In the genomic region with DNA sequence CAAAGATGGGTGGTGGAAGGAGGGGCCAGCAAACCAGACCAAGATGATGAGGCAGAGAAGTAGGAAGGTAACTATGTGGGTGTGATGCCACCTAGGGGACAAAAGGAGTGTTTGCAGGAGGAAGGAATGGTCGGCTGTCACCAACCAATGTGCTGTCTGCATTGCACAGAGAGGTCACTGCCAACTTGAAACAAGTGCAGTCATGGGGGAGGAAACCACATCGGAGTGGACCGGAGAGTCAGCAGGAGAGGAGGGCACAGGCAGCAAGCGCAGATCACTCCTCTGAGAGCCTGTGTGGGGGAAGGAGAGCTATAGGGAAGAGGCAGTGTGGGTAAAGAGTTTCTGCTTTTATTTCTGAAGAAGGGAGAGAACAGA, we compare ENCODE assay signal across 8 cellular contexts. TPM values are rescaled to one million over a fixed set of nuclear protein-coding genes. Genes with fewer than 3 reads are reported as not detected.
DNase-seq lines count a peak whose midpoint lies in the region; ATAC-seq and TF ChIP-seq lines count a peak whose summit lies in the region.

No MANE protein-coding gene starts in this region.

- no peaks in the 10 kb centered on the region for H3K36me3 ChIP-seq in BJ (ENCODE audit: control insufficient read depth, insufficient read depth, low read length)

- intact Hi-C loops in activated CD4-positive, alpha-beta T cell treated with anti-CD3 and anti-CD28 coated beads for 36 hours (cut with DNase I, micrococcal nuclease): loop anchor here (1.0 kb wide), 5 partner anchors 38 to 522 kb away; partner anchors contain the start of gene FGFBP2 (in 2 of the 2)

- CTCF ChIA-PET in BJ (lab: Yijun Ruan, JAX): interaction anchor here (0.6 to 4.1 kb wide), 31 partner anchors 9 to 1471 kb away, joined by 3 to 34 read pairs (median 3); partner anchors contain the start of gene FGFBP2
- CTCF ChIA-PET in activated CD4-positive, alpha-beta T cell treated with anti-CD3 and anti-CD28 coated beads for 36 hours (lab: Charles Lee): interaction anchor here (0.6 to 3.5 kb wide), 32 partner anchors 9 to 1111 kb away, joined by 3 to 51 read pairs (median 4); partner anchors contain the start of genes FAM200B and FGFBP2

- H3K9me3 Mint-ChIP-seq in activated CD4-positive, alpha-beta T cell treated with anti-CD3 and anti-CD28 coated beads for 36 hours (ENCODE audit: low read depth): no peaks in the 10 kb centered on the region

- no peak overlapping the region for H3K27ac Mint-ChIP-seq in activated CD4-positive, alpha-beta T cell treated with anti-CD3 and anti-CD28 coated beads for 36 hours

- no peak overlapping the region for H3K4me3 ChIP-seq in BJ (ENCODE audit: low read depth, low read length)

- H3K27me3 ChIP-seq in BJ (ENCODE audit: control insufficient read depth, insufficient read depth, low read length): peaks cover 1% of the 10 kb centered on the region

- H3K36me3 Mint-ChIP-seq in activated CD4-positive, alpha-beta T cell treated with anti-CD3 and anti-CD28 coated beads for 36 hours (ENCODE audit: low read depth): no peaks in the 10 kb centered on the region

- H3K27me3 Mint-ChIP-seq in activated CD4-positive, alpha-beta T cell treated with anti-CD3 and anti-CD28 coated beads for 36 hours: no peaks in the 10 kb centered on the region

- peak; percentile 87 for TF ChIP-seq CTCF in BJ (IDR thresholded peaks at IDR 0.05; ENCODE audit: insufficient read depth, low read depth, low read length)

- no peaks in the 10 kb centered on the region for H3K4me1 Mint-ChIP-seq in activated CD4-positive, alpha-beta T cell treated with anti-CD3 and anti-CD28 coated beads for 36 hours

- ATAC-seq in GM18861 (IDR thresholded peaks at IDR 0.05; ENCODE audit: unreplicated experiment) (peak; percentile 93), HG03060 (IDR thresholded peaks at IDR 0.05; ENCODE audit: low read depth, unreplicated experiment) (peak; percentile 71)
- peak; percentile 94 for ATAC-seq in activated CD4-positive, alpha-beta T cell treated with anti-CD3 and anti-CD28 coated beads for 36 hours

- DNase-seq in BJ (ENCODE audit: low read depth) (no peak), NCI-H2196 (lab: John Stamatoyannopoulos, UW; ENCODE audit: unreplicated experiment) (peak; percentile 76), medulla oblongata (ENCODE audit: extremely low spot score) (peak; percentile 89)
- DNase-seq in activated CD4-positive, alpha-beta T cell treated with anti-CD3 and anti-CD28 coated beads for 36 hours: peak; percentile 67
- peak; percentile 2 for DNase-seq in effector CD8-positive, alpha-beta T cell (lab: John Stamatoyannopoulos, UW)
- peak; percentile 5 for DNase-seq in stimulated activated CD8-positive, alpha-beta memory T cell treated with anti-CD3 and anti-CD28 coated beads, Interleukin-4, amount 100 ng/mL, for 24 hours (ENCODE audit: low read depth)

- H3K4me3 Mint-ChIP-seq in activated CD4-positive, alpha-beta T cell treated with anti-CD3 and anti-CD28 coated beads for 36 hours: no peak overlapping the region

- POLR2A ChIA-PET in BJ (lab: Charles Lee): no interaction called here
- POLR2A ChIA-PET in activated CD4-positive, alpha-beta T cell treated with anti-CD3 and anti-CD28 coated beads for 36 hours (lab: Charles Lee): no interaction called here

RNA-seq across cellular contexts. Expression of gene FGFBP2, which starts 38.5 kb away (rescaled TPM):
- not detected in 2 replicates for polyA plus RNA-seq in BJ (2011; rRNA removed)
- not detected in 2 replicates for polyA minus RNA-seq in BJ (2011; rRNA and poly(A)+ RNA removed)
- total RNA-seq in activated CD4-positive, alpha-beta T cell treated with anti-CD3 and anti-CD28 coated beads for 36 hours: 1 to 10 TPM; 2.5 to 3.2 TPM
